11 cellular contexts compared by ENCODE assay signal in genomic region chr5:107501965-107502691, GRCh38.
DNase-seq lines count a peak whose midpoint lies in the region; ATAC-seq, FAIRE-seq and TF ChIP-seq lines count a peak whose summit lies in the region.
"Had no signal": no experiment of that assay in that cellular context is flagged by ENCODE, and none has a peak within 500 bp of the region (broad histone marks: within the 10 kb centered on the region; RNA-seq: fewer than 3 reads in every experiment).

No MANE protein-coding gene starts in this region.

- ATAC-seq in A549 (no peak), RWPE2 (ENCODE audit: low read depth) (0 out of 3 replicates have a peak, but pooled peaks have one; percentile 50), HG02981 (IDR thresholded peaks at IDR 0.05; ENCODE audit: unreplicated experiment) (no peak), HG02763 (IDR thresholded peaks at IDR 0.05; ENCODE audit: unreplicated experiment) (no peak), HG03196 (IDR thresholded peaks at IDR 0.05; ENCODE audit: unreplicated experiment) (no peak)

- H3K9me3 ChIP-seq in A549 (no peaks in the 10 kb centered on the region), RWPE2 (ENCODE audit: severe bottlenecking) (no peaks in the 10 kb centered on the region)
- H3K9me3 ChIP-seq: neutrophil, thoracic aorta had no signal

- DNase-seq in A549 (ENCODE audit: low read depth in 1 of 2, low spot score in 1 of 2): no peak
- DNase-seq in H4 (ENCODE audit: low spot score): peak; percentile 40
- no peak for DNase-seq in RWPE2 (ENCODE audit: low spot score)
- DNase-seq in fibroblast of mammary gland (ENCODE audit: low read depth): peak; percentile 17
- no peak for DNase-seq in NCI-H446 treated with DMSO at 0.1 percent for 48 hours (lab: John Stamatoyannopoulos, UW)
- DNase-seq: stimulated activated CD4-positive, alpha-beta T cell treated with anti-CD3 and anti-CD28 coated beads, Interleukin-4, amount 100 ng/mL, for 4 hours had no signal

- H3K36me3 ChIP-seq in RWPE2 (ENCODE audit: low read depth): no peaks in the 10 kb centered on the region
- H3K36me3 ChIP-seq: neutrophil, thoracic aorta had no signal

- no peak for TF ChIP-seq EP300 in A549 (IDR thresholded peaks at IDR 0.05)

- TF ChIP-seq RAD21 in A549 (conservative IDR thresholded peaks at IDR 0.05 in 1 of 2, IDR thresholded peaks at IDR 0.05 in 1 of 2): no peak

- no peak for TF ChIP-seq POLR2A in A549 (IDR thresholded peaks at IDR 0.05; ENCODE audit: low read length)

- no peak overlapping the region for H3K4me3 ChIP-seq in A549
- no peak overlapping the region for H3K4me3 ChIP-seq in RWPE2 (ENCODE audit: severe bottlenecking)
- H3K4me3 ChIP-seq in fibroblast of mammary gland (ENCODE audit: control insufficient read depth, low read depth, low read length): no peak overlapping the region
- H3K4me3 ChIP-seq: thoracic aorta had no signal

- peak overlapping the region in 1 of 2 experiments; percentile 10; a peak in 1 of 6 replicates for H3K27ac ChIP-seq in A549
- H3K27ac ChIP-seq in RWPE2 (ENCODE audit: poor library complexity, severe bottlenecking): peak overlapping the region; percentile 5
- H3K27ac ChIP-seq: neutrophil, thoracic aorta had no signal

- H3K4me1 ChIP-seq in A549 (peaks cover 52% of the 10 kb centered on the region), RWPE2 (ENCODE audit: insufficient read depth, poor library complexity, severe bottlenecking) (peaks cover 17% of the 10 kb centered on the region)

- no peak for TF ChIP-seq CTCF in A549 (IDR thresholded peaks at IDR 0.05)
- TF ChIP-seq CTCF in RWPE2 (IDR thresholded peaks at IDR 0.05; ENCODE audit: poor library complexity, severe bottlenecking): no peak
- TF ChIP-seq CTCF in fibroblast of mammary gland (conservative IDR thresholded peaks at IDR 0.05; ENCODE audit: control insufficient read depth, insufficient read depth, low read depth, low read length): no peak

- CTCF ChIA-PET in A549 (lab: Yijun Ruan, JAX): no interaction called here

- FAIRE-seq in A549 (lab: Jason Lieb, UNC): no peak

- no peak overlapping the region; the same call in 2 of the 3 replicates for H3K4me2 ChIP-seq in A549

- WGBS in A549 (ENCODE audit: missing lambda C conversion rate): 86% methylated on average over 17 of the region's 17 CpGs

- POLR2A ChIA-PET in A549 (lab: Yijun Ruan, JAX): no interaction called here

- H3K27me3 ChIP-seq in RWPE2 (ENCODE audit: insufficient read depth, poor library complexity, severe bottlenecking): no peaks in the 10 kb centered on the region
- H3K27me3 ChIP-seq: neutrophil had no signal

TF ChIP-seq in A549, 52 proteins besides CTCF, POLR2A, EP300 and RAD21:
- TF ChIP-seq MYC (IDR thresholded peaks at IDR 0.05; ENCODE audit: borderline replicate concordance, low read length) (no peak), FOSL2 (IDR thresholded peaks at IDR 0.05) (no peak), FOSL2 (CRISPR knock-in tag; IDR thresholded peaks at IDR 0.05) (0 out of 2 replicates have a peak, but pooled peaks have one; percentile 2)

Comparison
In these comparisons a context has a peak if more than half of its experiments do, and no peak if none do; other contexts are left out.
1. DNase-seq: peak in H4 (single experiment) and fibroblast of mammary gland (single experiment); none in A549 (0 of 2), RWPE2 (single experiment) and NCI-H446 treated with DMSO at 0.1 percent for 48 hours (single experiment).